ENCODE assay signal across 33 cellular contexts in the genomic region with DNA sequence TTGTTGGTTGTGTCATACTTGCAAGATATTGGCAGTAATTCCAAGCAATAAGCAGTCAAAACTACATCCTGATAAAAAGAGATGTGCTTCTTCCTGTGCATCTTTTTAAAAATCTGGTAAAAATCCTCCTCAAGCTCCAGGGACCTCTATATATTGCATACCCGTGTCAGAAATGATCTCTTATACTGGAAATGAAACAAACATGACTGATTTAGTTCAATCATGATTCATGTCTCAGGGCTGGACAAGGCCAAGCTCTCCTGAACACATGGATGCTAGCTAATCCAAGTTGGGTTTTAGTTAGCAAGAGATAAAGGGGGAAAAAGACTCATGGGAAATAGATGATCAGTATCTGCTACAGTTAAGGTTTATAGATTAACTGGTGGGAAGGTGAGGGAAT.
"Had no signal": no experiment of that assay in that cellular context is flagged by ENCODE, and none has a peak within 500 bp of the region (broad histone marks: within the 10 kb centered on the region; RNA-seq: fewer than 3 reads in every experiment).

No MANE protein-coding gene starts in this region.

- H3K27me3 Mint-ChIP-seq: brain had no signal

- ATAC-seq: activated naive CD8-positive, alpha-beta T cell treated with anti-CD3 and anti-CD28 coated beads, Interleukin-2, amount 50 U/mL, for 24 hours; body of pancreas had no signal

- DNase-seq: activated effector memory CD4-positive, alpha-beta T cell treated with anti-CD3 and anti-CD28 coated beads, Interleukin-2, amount 50 U/mL, for 16 hours; activated effector memory CD4-positive, alpha-beta T cell treated with Interleukin-2 at 50 U/mL for 16 hours; activated gamma-delta T cell; activated gamma-delta T cell treated with Interleukin-2 at 50 U/mL for 16 hours; activated naive CD4-positive, alpha-beta T cell; activated naive CD4-positive, alpha-beta T cell treated with anti-CD3 and anti-CD28 coated beads for 36 hours; activated naive CD4-positive, alpha-beta T cell treated with anti-CD3 and anti-CD28 coated beads, Interleukin-2, amount 10 ng/mL, durations not matched to agents 7 days and 5 days; activated naive CD4-positive, alpha-beta T cell treated with anti-CD3 and anti-CD28 coated beads, Interleukin-2, amount 50 U/mL, for 16 hours; activated naive CD4-positive, alpha-beta T cell treated with Interleukin-2 at 50 U/mL for 16 hours; activated naive CD8-positive, alpha-beta T cell treated with anti-CD3 and anti-CD28 coated beads for 36 hours; activated naive CD8-positive, alpha-beta T cell treated with anti-CD3 and anti-CD28 coated beads, Interleukin-2, amount 10 ng/mL, durations not matched to agents 7 days and 5 days; activated naive CD8-positive, alpha-beta T cell treated with anti-CD3 and anti-CD28 coated beads, Interleukin-2, amount 50 U/mL, for 24 hours; activated T-cell treated with anti-CD3 and anti-CD28 coated beads for 4 hours; activated T-cell treated with anti-CD3 and anti-CD28 coated beads, Interleukin-2, amount 50 U/mL, for 1 hour; activated T-cell treated with anti-CD3 and anti-CD28 coated beads, Interleukin-2, amount 50 U/mL, for 24 hours; activated T-cell treated with anti-CD3 and anti-CD28 coated beads, Interleukin-2, amount 50 U/mL, for 48 hours; adrenal gland; amniotic stem cell; amygdala; anterior cingulate cortex; aorta; body of pancreas; brain microvascular endothelial cell; caudate nucleus; central memory CD4-positive, alpha-beta T cell; cerebellar nuclear complex had no signal

- H3K36me3 Mint-ChIP-seq: activated naive CD4-positive, alpha-beta T cell treated with anti-CD3 and anti-CD28 coated beads, Interleukin-2, amount 10 ng/mL, durations not matched to agents 7 days and 5 days; activated naive CD4-positive, alpha-beta T cell treated with anti-CD3 and anti-CD28 coated beads, Interleukin-2, amount 50 U/mL, for 24 hours; activated naive CD8-positive, alpha-beta T cell; activated naive CD8-positive, alpha-beta T cell treated with anti-CD3 and anti-CD28 coated beads for 36 hours; activated naive CD8-positive, alpha-beta T cell treated with anti-CD3 and anti-CD28 coated beads, Interleukin-2, amount 10 ng/mL, durations not matched to agents 7 days and 5 days; brain had no signal

- H3K4me1 Mint-ChIP-seq: activated naive CD4-positive, alpha-beta T cell treated with anti-CD3 and anti-CD28 coated beads, Interleukin-2, amount 10 ng/mL, durations not matched to agents 7 days and 5 days; activated naive CD4-positive, alpha-beta T cell treated with anti-CD3 and anti-CD28 coated beads, Interleukin-2, amount 50 U/mL, for 24 hours; activated naive CD8-positive, alpha-beta T cell treated with anti-CD3 and anti-CD28 coated beads for 36 hours; activated naive CD8-positive, alpha-beta T cell treated with anti-CD3 and anti-CD28 coated beads, Interleukin-2, amount 10 ng/mL, durations not matched to agents 7 days and 5 days; activated naive CD8-positive, alpha-beta T cell treated with anti-CD3 and anti-CD28 coated beads, Interleukin-2, amount 50 U/mL, for 24 hours; central memory CD8-positive, alpha-beta T cell had no signal

- H3K9me3 Mint-ChIP-seq: activated naive CD4-positive, alpha-beta T cell treated with anti-CD3 and anti-CD28 coated beads, Interleukin-2, amount 50 U/mL, for 24 hours; activated T-helper 1 cell treated with anti-CD3 and anti-CD28 coated beads, Interleukin-12 subunit alpha, Interleukin-12 subunit beta, Interleukin-2, Interleukin-4 antibody, amounts not matched to agents 30 ng/mL and 10 ng/mL and 1 ng/mL, durations not matched to agents 14 hours and 24 hours and 36 hours; central memory CD8-positive, alpha-beta T cell had no signal

- H3K4me3 Mint-ChIP-seq: activated naive CD4-positive, alpha-beta T cell treated with anti-CD3 and anti-CD28 coated beads for 36 hours; activated naive CD4-positive, alpha-beta T cell treated with anti-CD3 and anti-CD28 coated beads, Interleukin-2, amount 10 ng/mL, durations not matched to agents 7 days and 5 days; activated naive CD4-positive, alpha-beta T cell treated with anti-CD3 and anti-CD28 coated beads, Interleukin-2, amount 50 U/mL, for 24 hours; activated naive CD8-positive, alpha-beta T cell; activated naive CD8-positive, alpha-beta T cell treated with anti-CD3 and anti-CD28 coated beads for 36 hours; activated naive CD8-positive, alpha-beta T cell treated with anti-CD3 and anti-CD28 coated beads, Interleukin-2, amount 10 ng/mL, durations not matched to agents 7 days and 5 days; activated naive CD8-positive, alpha-beta T cell treated with anti-CD3 and anti-CD28 coated beads, Interleukin-2, amount 50 U/mL, for 24 hours; activated T-cell treated with anti-CD3 and anti-CD28 coated beads, Interleukin-2, amount 50 U/mL, for 24 hours; activated T-helper 1 cell treated with anti-CD3 and anti-CD28 coated beads, Interleukin-12 subunit alpha, Interleukin-12 subunit beta, Interleukin-2, Interleukin-4 antibody, amounts not matched to agents 30 ng/mL and 10 ng/mL and 1 ng/mL, durations not matched to agents 14 hours and 24 hours and 36 hours; brain; central memory CD8-positive, alpha-beta T cell had no signal

- H3K27ac Mint-ChIP-seq: activated naive CD4-positive, alpha-beta T cell treated with anti-CD3 and anti-CD28 coated beads for 36 hours; activated naive CD4-positive, alpha-beta T cell treated with anti-CD3 and anti-CD28 coated beads, Interleukin-2, amount 10 ng/mL, durations not matched to agents 7 days and 5 days; activated naive CD4-positive, alpha-beta T cell treated with anti-CD3 and anti-CD28 coated beads, Interleukin-2, amount 50 U/mL, for 24 hours; activated naive CD4-positive, alpha-beta T cell treated with anti-CD3 and anti-CD28 coated beads, Interleukin-2, amount 50 U/mL, for 72 hours; activated naive CD8-positive, alpha-beta T cell; activated naive CD8-positive, alpha-beta T cell treated with anti-CD3 and anti-CD28 coated beads for 36 hours; activated naive CD8-positive, alpha-beta T cell treated with anti-CD3 and anti-CD28 coated beads, Interleukin-2, amount 10 ng/mL, durations not matched to agents 7 days and 5 days; activated naive CD8-positive, alpha-beta T cell treated with anti-CD3 and anti-CD28 coated beads, Interleukin-2, amount 50 U/mL, for 24 hours; activated T-cell treated with anti-CD3 and anti-CD28 coated beads, Interleukin-2, amount 50 U/mL, for 24 hours; activated T-helper 1 cell treated with anti-CD3 and anti-CD28 coated beads, Interleukin-12 subunit alpha, Interleukin-12 subunit beta, Interleukin-2, Interleukin-4 antibody, amounts not matched to agents 30 ng/mL and 10 ng/mL and 1 ng/mL, durations not matched to agents 14 hours and 24 hours and 36 hours; activated T-helper 2 cell treated with anti-CD3 and anti-CD28 coated beads, Interferon-gamma antibody, Interleukin-2, Interleukin-4, amounts not matched to agents 10 μg/mL and 5 μg/mL and 100 μg/mL, durations not matched to agents 14 hours and 24 hours and 36 hours; brain had no signal
